In the genomic region with DNA sequence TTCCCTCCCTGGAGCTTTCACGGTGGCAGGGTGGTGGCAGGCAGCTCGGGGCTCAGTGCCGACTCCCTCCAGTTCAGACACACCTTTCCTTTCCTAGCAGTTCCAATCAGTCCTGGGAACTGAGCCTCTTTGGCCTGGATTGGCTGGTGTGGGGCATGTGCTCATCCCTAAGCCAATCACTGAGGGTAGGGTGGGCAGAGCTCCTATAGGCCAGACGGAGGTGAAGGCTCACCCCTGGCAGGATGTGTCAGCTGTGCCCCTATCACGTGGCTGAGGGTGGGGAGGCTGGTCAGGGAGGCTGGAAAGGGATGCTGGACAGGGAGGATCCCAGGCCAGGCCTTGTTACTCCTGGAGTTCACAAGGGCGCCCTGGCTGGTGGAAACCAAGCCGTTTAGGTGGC, we compare ENCODE assay signal across 2 cellular contexts.
TF ChIP-seq lines count a peak whose summit lies in the region.

No MANE protein-coding gene starts in this region.

TF ChIP-seq in IMR-90, 13 proteins besides CTCF, POLR2A, EP300 and RAD21:
- peak; percentile 40; the same call in 1 of the 2 replicates for TF ChIP-seq USF2 (IDR thresholded peaks at IDR 0.05; ENCODE audit: low read depth, low read length)
- no peak for TF ChIP-seq MAFK (IDR thresholded peaks at IDR 0.05; ENCODE audit: low read depth, low read length)
- no peak for TF ChIP-seq NFE2L2 (IDR thresholded peaks at IDR 0.05; ENCODE audit: low read depth, low read length)
- TF ChIP-seq RCOR1 (IDR thresholded peaks at IDR 0.05; ENCODE audit: insufficient replicate concordance, low read length), result no peak
- TF ChIP-seq MAZ (IDR thresholded peaks at IDR 0.05; ENCODE audit: borderline replicate concordance, low read depth, low read length), result no peak
- TF ChIP-seq FOS (IDR thresholded peaks at IDR 0.05; ENCODE audit: low read depth, low read length), result no peak

TF ChIP-seq in H1, 55 proteins besides CTCF, POLR2A, EP300 and RAD21:
- TF ChIP-seq TBP (IDR thresholded peaks at IDR 0.05; ENCODE audit: low read depth, low read length) (no peak), CEBPB (IDR thresholded peaks at IDR 0.05; ENCODE audit: low read depth, low read length) (no peak), SUZ12 (IDR thresholded peaks at IDR 0.05; ENCODE audit: low read length) (no peak), SIX5 (IDR thresholded peaks at IDR 0.05; ENCODE audit: low read depth, low read length) (no peak), CHD2 (IDR thresholded peaks at IDR 0.05; ENCODE audit: low read length) (no peak), MAFK (IDR thresholded peaks at IDR 0.05; ENCODE audit: low read depth, low read length) (no peak), SIN3A (conservative IDR thresholded peaks at IDR 0.05 in 1 of 2, IDR thresholded peaks at IDR 0.05 in 1 of 2; ENCODE audit: low read depth in 1 of 2, low read length in 2 of 2) (no peak), MAX (IDR thresholded peaks at IDR 0.05) (no peak), SP1 (IDR thresholded peaks at IDR 0.05; ENCODE audit: low read depth, low read length) (no peak), TEAD4 (IDR thresholded peaks at IDR 0.05; ENCODE audit: low read depth, low read length) (no peak), HDAC2 (IDR thresholded peaks at IDR 0.05; ENCODE audit: borderline replicate concordance in 1 of 2, low read depth in 2 of 2, low read length in 2 of 2) (no peak), BCL11A (IDR thresholded peaks at IDR 0.05; ENCODE audit: low read depth in 2 of 2, low read length in 2 of 2) (no peak), HDAC6 (IDR thresholded peaks at IDR 0.05; ENCODE audit: low read depth, low read length) (no peak), KDM5A (IDR thresholded peaks at IDR 0.05; ENCODE audit: low read length) (no peak), RNF2 (IDR thresholded peaks at IDR 0.05; ENCODE audit: borderline replicate concordance, low read depth, low read length, missing control alignments, poor library complexity, severe bottlenecking) (no peak)
- TF ChIP-seq, protein P1, sequence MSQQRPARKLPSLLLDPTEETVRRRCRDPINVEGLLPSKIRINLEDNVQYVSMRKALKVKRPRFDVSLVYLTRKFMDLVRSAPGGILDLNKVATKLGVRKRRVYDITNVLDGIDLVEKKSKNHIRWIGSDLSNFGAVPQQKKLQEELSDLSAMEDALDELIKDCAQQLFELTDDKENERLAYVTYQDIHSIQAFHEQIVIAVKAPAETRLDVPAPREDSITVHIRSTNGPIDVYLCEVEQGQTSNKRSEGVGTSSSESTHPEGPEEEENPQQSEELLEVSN (IDR thresholded peaks at IDR 0.05), result no peak
- TF ChIP-seq, protein P2, sequence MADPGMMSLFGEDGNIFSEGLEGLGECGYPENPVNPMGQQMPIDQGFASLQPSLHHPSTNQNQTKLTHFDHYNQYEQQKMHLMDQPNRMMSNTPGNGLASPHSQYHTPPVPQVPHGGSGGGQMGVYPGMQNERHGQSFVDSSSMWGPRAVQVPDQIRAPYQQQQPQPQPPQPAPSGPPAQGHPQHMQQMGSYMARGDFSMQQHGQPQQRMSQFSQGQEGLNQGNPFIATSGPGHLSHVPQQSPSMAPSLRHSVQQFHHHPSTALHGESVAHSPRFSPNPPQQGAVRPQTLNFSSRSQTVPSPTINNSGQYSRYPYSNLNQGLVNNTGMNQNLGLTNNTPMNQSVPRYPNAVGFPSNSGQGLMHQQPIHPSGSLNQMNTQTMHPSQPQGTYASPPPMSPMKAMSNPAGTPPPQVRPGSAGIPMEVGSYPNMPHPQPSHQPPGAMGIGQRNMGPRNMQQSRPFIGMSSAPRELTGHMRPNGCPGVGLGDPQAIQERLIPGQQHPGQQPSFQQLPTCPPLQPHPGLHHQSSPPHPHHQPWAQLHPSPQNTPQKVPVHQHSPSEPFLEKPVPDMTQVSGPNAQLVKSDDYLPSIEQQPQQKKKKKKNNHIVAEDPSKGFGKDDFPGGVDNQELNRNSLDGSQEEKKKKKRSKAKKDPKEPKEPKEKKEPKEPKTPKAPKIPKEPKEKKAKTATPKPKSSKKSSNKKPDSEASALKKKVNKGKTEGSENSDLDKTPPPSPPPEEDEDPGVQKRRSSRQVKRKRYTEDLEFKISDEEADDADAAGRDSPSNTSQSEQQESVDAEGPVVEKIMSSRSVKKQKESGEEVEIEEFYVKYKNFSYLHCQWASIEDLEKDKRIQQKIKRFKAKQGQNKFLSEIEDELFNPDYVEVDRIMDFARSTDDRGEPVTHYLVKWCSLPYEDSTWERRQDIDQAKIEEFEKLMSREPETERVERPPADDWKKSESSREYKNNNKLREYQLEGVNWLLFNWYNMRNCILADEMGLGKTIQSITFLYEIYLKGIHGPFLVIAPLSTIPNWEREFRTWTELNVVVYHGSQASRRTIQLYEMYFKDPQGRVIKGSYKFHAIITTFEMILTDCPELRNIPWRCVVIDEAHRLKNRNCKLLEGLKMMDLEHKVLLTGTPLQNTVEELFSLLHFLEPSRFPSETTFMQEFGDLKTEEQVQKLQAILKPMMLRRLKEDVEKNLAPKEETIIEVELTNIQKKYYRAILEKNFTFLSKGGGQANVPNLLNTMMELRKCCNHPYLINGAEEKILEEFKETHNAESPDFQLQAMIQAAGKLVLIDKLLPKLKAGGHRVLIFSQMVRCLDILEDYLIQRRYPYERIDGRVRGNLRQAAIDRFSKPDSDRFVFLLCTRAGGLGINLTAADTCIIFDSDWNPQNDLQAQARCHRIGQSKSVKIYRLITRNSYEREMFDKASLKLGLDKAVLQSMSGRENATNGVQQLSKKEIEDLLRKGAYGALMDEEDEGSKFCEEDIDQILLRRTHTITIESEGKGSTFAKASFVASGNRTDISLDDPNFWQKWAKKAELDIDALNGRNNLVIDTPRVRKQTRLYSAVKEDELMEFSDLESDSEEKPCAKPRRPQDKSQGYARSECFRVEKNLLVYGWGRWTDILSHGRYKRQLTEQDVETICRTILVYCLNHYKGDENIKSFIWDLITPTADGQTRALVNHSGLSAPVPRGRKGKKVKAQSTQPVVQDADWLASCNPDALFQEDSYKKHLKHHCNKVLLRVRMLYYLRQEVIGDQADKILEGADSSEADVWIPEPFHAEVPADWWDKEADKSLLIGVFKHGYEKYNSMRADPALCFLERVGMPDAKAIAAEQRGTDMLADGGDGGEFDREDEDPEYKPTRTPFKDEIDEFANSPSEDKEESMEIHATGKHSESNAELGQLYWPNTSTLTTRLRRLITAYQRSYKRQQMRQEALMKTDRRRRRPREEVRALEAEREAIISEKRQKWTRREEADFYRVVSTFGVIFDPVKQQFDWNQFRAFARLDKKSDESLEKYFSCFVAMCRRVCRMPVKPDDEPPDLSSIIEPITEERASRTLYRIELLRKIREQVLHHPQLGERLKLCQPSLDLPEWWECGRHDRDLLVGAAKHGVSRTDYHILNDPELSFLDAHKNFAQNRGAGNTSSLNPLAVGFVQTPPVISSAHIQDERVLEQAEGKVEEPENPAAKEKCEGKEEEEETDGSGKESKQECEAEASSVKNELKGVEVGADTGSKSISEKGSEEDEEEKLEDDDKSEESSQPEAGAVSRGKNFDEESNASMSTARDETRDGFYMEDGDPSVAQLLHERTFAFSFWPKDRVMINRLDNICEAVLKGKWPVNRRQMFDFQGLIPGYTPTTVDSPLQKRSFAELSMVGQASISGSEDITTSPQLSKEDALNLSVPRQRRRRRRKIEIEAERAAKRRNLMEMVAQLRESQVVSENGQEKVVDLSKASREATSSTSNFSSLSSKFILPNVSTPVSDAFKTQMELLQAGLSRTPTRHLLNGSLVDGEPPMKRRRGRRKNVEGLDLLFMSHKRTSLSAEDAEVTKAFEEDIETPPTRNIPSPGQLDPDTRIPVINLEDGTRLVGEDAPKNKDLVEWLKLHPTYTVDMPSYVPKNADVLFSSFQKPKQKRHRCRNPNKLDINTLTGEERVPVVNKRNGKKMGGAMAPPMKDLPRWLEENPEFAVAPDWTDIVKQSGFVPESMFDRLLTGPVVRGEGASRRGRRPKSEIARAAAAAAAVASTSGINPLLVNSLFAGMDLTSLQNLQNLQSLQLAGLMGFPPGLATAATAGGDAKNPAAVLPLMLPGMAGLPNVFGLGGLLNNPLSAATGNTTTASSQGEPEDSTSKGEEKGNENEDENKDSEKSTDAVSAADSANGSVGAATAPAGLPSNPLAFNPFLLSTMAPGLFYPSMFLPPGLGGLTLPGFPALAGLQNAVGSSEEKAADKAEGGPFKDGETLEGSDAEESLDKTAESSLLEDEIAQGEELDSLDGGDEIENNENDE (IDR thresholded peaks at IDR 0.05; ENCODE audit: insufficient replicate concordance, low read length), result no peak
